ENCODE assay signal across 21 cellular contexts in the genomic region with DNA sequence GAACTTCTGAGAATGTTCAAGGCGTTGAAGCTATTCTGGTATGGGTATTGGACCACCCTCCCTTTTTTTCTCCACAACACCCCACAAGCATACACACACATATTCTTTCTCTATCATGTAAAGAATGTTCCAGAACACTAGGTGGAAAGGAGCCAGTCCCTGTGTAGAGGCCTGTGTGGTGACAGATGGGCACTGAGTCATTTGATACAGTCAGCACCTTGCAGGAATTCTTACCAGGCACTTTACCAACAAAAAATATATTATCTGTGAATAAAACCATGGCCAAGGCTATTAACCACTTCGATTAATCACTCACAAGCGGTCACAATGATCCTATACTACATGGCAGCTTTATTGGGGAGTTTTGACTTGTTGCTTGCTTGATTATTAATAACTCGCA.
DNase-seq lines count a peak whose midpoint lies in the region; ATAC-seq lines count a peak whose summit lies in the region.
"Had no signal": no experiment of that assay in that cellular context is flagged by ENCODE, and none has a peak within 500 bp of the region (broad histone marks: within the 10 kb centered on the region; RNA-seq: fewer than 3 reads in every experiment).

No MANE protein-coding gene starts in this region.

- H3K4me2 ChIP-seq in GM23248 (ENCODE audit: unreplicated experiment), result no peak overlapping the region
- H3K4me2 ChIP-seq: GM23338 had no signal

- H3K4me1 ChIP-seq in GM23248 (ENCODE audit: insufficient read depth), result no peaks in the 10 kb centered on the region
- H3K4me1 ChIP-seq: SJSA1 had no signal

- no peak overlapping the region for H3K27ac ChIP-seq in GM23248
- H3K27ac ChIP-seq: C4-2B, HL-60, SJSA1 had no signal

- ATAC-seq in GM18870 (IDR thresholded peaks at IDR 0.05; ENCODE audit: unreplicated experiment), result no peak
- ATAC-seq: GM23338, HCT116 had no signal

- no peaks in the 10 kb centered on the region for H3K9me2 ChIP-seq in GM23248 (ENCODE audit: insufficient read depth)

- no peaks in the 10 kb centered on the region for H3K36me3 ChIP-seq in GM23248 (ENCODE audit: low read depth)
- H3K36me3 ChIP-seq: SJSA1 had no signal

- H3K9ac ChIP-seq in GM23248, result no peak overlapping the region

- WGBS in GM23248 (ENCODE audit: low coverage in 1 of 2, low lambda C conversion rate in 2 of 2, missing lambda C conversion rate in 2 of 2), 2 experiments, result 55 to 57% methylated on average over 4 of the region's 4 CpGs

- no peaks in the 10 kb centered on the region for H4K20me1 ChIP-seq in GM23248 (ENCODE audit: insufficient read depth)

- DNase-seq in A172 (ENCODE audit: low spot score) (peak; percentile 4), GM23248 (peak; percentile 30), NCI-H524 (lab: John Stamatoyannopoulos, UW) (peak; percentile 60 to 83), cerebellar cortex (ENCODE audit: low spot score) (peak; percentile 75), NCI-H1048 (lab: John Stamatoyannopoulos, UW) (no peak), AG20443 (ENCODE audit: low spot score) (no peak)
- DNase-seq in stimulated activated CD4-positive, alpha-beta T cell treated with anti-CD3 and anti-CD28 coated beads, Interleukin-1b, Interleukin-23, amount 100 ng/mL, for 48 hours, result no peak
- DNase-seq: DMS153; Kasumi-1; NCI-H1105 treated with DMSO at 0.1 percent for 48 hours; NCI-H187 treated with DMSO at 0.1 percent for 48 hours; NCI-H526 treated with DMSO at 0.1 percent for 48 hours; NK-92 treated with Interleukin-12 subunit alpha and Interleukin-12 subunit beta, amount 100 ng/mL, for 24 hours; RPMI8226; SW 1271 had no signal

- no peaks in the 10 kb centered on the region for H3K9me3 ChIP-seq in GM23248 (ENCODE audit: low read depth)
- H3K9me3 ChIP-seq: SJSA1 had no signal

- no peak overlapping the region for H3K4me3 ChIP-seq in GM23248
- H3K4me3 ChIP-seq: GM23338, SJSA1 had no signal

- H2AFZ ChIP-seq in GM23248, result no peak overlapping the region
- H2AFZ ChIP-seq: GM23338 had no signal

- 0 out of 2 replicates have a peak, but pooled peaks cover 2% of the 10 kb centered on the region for H3K27me3 ChIP-seq in GM23248 (replicated peaks; ENCODE audit: insufficient read depth)

- no peaks in the 10 kb centered on the region for H3F3A ChIP-seq in GM23248 (ENCODE audit: insufficient read depth)

- no peaks in the 10 kb centered on the region for H3K79me2 ChIP-seq in GM23248 (ENCODE audit: insufficient read depth)

- in situ Hi-C loops in GM23248 (cut with MboI), result no loop called here

Comparison
In these comparisons a context has a peak if more than half of its experiments do, and no peak if none do; other contexts are left out.
1. DNase-seq: peak in A172 (single experiment), GM23248 (single experiment), NCI-H524 (2 of 2) and cerebellar cortex (single experiment); none in NCI-H1048 (single experiment), stimulated activated CD4-positive, alpha-beta T cell treated with anti-CD3 and anti-CD28 coated beads, Interleukin-1b, Interleukin-23, amount 100 ng/mL, for 48 hours (single experiment) and AG20443 (single experiment).